1 cellular context compared by ENCODE assay signal in genomic region chr15:64987136-64987535, GRCh38.
TF ChIP-seq lines count a peak whose summit lies in the region.

No MANE protein-coding gene starts in this region.

TF ChIP-seq in IMR-90, 13 proteins besides CTCF, POLR2A, EP300 and RAD21:
- TF ChIP-seq CEBPB (IDR thresholded peaks at IDR 0.05; ENCODE audit: low read depth, low read length) (no peak), SMC3 (IDR thresholded peaks at IDR 0.05; ENCODE audit: low read depth, low read length) (no peak), MXI1 (IDR thresholded peaks at IDR 0.05; ENCODE audit: borderline replicate concordance, low read depth, low read length) (no peak), USF2 (IDR thresholded peaks at IDR 0.05; ENCODE audit: low read depth, low read length) (no peak)
TF ChIP-seq in IMR-90: peak in this region for 0.
